ENCODE assay signal across 1 cellular context in the genomic region with DNA sequence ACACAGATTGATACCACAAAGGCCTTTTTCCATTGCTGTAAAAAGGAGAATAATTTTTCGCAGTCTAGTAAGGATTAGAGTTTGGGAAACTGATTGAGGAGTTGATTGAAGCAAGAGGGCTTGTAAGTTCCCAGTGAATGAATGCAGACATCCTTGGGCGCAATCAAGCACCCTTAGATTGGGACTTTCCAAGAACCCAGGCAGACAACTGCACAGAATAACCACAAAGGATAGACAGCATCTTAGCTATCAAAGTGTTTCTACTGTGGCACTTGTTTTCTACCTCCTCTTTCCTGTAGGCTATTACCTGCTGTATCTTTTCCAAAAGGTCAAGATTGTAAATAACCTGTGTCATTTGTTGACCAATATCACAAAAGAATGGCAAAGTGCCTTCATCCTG.
TF ChIP-seq lines count a peak whose summit lies in the region.

No MANE protein-coding gene starts in this region.

TF ChIP-seq in IMR-90, 13 proteins besides CTCF, POLR2A, EP300 and RAD21:
- TF ChIP-seq MAFK (IDR thresholded peaks at IDR 0.05; ENCODE audit: low read depth, low read length) (no peak), NFE2L2 (IDR thresholded peaks at IDR 0.05; ENCODE audit: low read depth, low read length) (no peak), SMC3 (IDR thresholded peaks at IDR 0.05; ENCODE audit: low read depth, low read length) (no peak), MXI1 (IDR thresholded peaks at IDR 0.05; ENCODE audit: borderline replicate concordance, low read depth, low read length) (no peak), RCOR1 (IDR thresholded peaks at IDR 0.05; ENCODE audit: insufficient replicate concordance, low read length) (no peak)
- TF ChIP-seq, protein P1, sequence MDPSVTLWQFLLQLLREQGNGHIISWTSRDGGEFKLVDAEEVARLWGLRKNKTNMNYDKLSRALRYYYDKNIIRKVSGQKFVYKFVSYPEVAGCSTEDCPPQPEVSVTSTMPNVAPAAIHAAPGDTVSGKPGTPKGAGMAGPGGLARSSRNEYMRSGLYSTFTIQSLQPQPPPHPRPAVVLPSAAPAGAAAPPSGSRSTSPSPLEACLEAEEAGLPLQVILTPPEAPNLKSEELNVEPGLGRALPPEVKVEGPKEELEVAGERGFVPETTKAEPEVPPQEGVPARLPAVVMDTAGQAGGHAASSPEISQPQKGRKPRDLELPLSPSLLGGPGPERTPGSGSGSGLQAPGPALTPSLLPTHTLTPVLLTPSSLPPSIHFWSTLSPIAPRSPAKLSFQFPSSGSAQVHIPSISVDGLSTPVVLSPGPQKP (IDR thresholded peaks at IDR 0.05; ENCODE audit: borderline replicate concordance, low read depth, low read length) = no peak
